ENCODE assay signal across 24 cellular contexts in the genomic region with DNA sequence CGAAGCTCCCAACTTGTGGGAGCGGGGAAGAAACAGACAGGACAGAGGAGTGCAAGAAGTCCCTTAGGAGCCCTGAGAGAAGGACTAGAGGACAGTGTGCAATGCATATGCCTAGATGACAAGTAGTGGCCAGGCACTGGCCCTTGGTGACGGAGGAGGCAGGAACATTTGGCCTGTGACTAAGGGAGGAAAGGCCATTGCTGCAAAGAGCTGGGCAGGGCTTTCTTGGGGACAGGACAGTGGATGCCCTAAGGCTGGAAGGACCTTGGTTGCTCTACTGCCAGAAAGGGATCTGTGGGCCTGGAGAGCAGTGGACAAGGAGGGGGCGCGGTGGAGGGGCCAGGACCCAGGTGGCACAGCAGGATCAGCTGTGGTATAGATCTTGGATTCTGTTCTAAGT.
DNase-seq lines count a peak whose midpoint lies in the region; ATAC-seq and TF ChIP-seq lines count a peak whose summit lies in the region.
"Had no signal": no experiment of that assay in that cellular context is flagged by ENCODE, and none has a peak within 500 bp of the region (broad histone marks: within the 10 kb centered on the region; RNA-seq: fewer than 3 reads in every experiment).

No MANE protein-coding gene starts in this region.

- dilution Hi-C loops in mammary epithelial cell (cut with HindIII; ENCODE audit: low sequenced_read_pairs) = no loop called here

- no TSS peak for BruUV-seq in mammary epithelial cell (replicated peaks; lab: Mats Ljungman, UMichigan)

- DNase-seq in activated CD4-positive, alpha-beta T cell treated with anti-CD3 and anti-CD28 coated beads, Interleukin-2, amount 10 ng/mL, durations not matched to agents 24 days and 14 days = peak; percentile 47
- no peak for DNase-seq in activated CD4-positive, alpha-beta T cell treated with anti-CD3 and anti-CD28 coated beads, Interleukin-2, amount 50 U/mL, for 48 hours
- DNase-seq in mammary epithelial cell (no peak), left lobe of liver (ENCODE audit: low spot score) (no peak), type B pancreatic cell (ENCODE audit: extremely low spot score, unreplicated experiment) (no peak), aorta (no peak)
- DNase-seq in activated naive CD4-positive, alpha-beta T cell (lab: John Stamatoyannopoulos, UW) = no peak
- DNase-seq in activated naive CD8-positive, alpha-beta T cell treated with anti-CD3 and anti-CD28 coated beads, Interleukin-2, amount 50 U/mL, for 24 hours = no peak
- DNase-seq: 8988T; activated B cell treated with CpG ODN at 0.5 μM for 24 hours; activated CD8-positive, alpha-beta T cell treated with anti-CD3 and anti-CD28 coated beads for 36 hours; COR-L47; effector CD4-positive, alpha-beta T cell; glutamatergic neuron; left ventricle myocardium inferior; NCI-H748 treated with DMSO at 0.1 percent for 48 hours; stimulated activated CD8-positive, alpha-beta memory T cell treated with anti-CD3 and anti-CD28 coated beads, Interleukin-4, amount 100 ng/mL, for 48 hours; T-helper 2 cell; uterus had no signal

- H3K9ac ChIP-seq in mammary epithelial cell (ENCODE audit: insufficient read depth, low read length) = peak overlapping the region; percentile 27

- H2AFZ ChIP-seq in mammary epithelial cell (ENCODE audit: low read depth, low read length) = peak overlapping the region; percentile 86

- H3K27ac ChIP-seq in mammary epithelial cell (ENCODE audit: insufficient read depth, low read depth, low read length) (peak overlapping the region; percentile 94), aorta (ENCODE audit: low read depth in 1 of 2, low read length in 2 of 2) (no peak overlapping the region)
- H3K27ac ChIP-seq: left ventricle myocardium inferior, right atrium auricular region, SJSA1, uterus had no signal

- peaks cover 5% of the 10 kb centered on the region for H3K27me3 Mint-ChIP-seq in activated CD4-positive, alpha-beta T cell treated with anti-CD3 and anti-CD28 coated beads, Interleukin-2, amount 10 ng/mL, durations not matched to agents 24 days and 14 days
- peaks cover 4% of the 10 kb centered on the region for H3K27me3 Mint-ChIP-seq in type B pancreatic cell
- peaks cover 20% of the 10 kb centered on the region for H3K27me3 Mint-ChIP-seq in activated naive CD8-positive, alpha-beta T cell treated with anti-CD3 and anti-CD28 coated beads, Interleukin-2, amount 50 U/mL, for 24 hours

- no peak overlapping the region for H3K4me3 Mint-ChIP-seq in activated CD4-positive, alpha-beta T cell treated with anti-CD3 and anti-CD28 coated beads, Interleukin-2, amount 10 ng/mL, durations not matched to agents 24 days and 14 days
- no peak overlapping the region for H3K4me3 Mint-ChIP-seq in type B pancreatic cell
- H3K4me3 Mint-ChIP-seq in activated naive CD8-positive, alpha-beta T cell treated with anti-CD3 and anti-CD28 coated beads, Interleukin-2, amount 50 U/mL, for 24 hours = no peak overlapping the region
- H3K4me3 Mint-ChIP-seq: activated B cell treated with CpG ODN at 0.5 μM for 24 hours; activated CD8-positive, alpha-beta T cell treated with anti-CD3 and anti-CD28 coated beads for 36 hours; central memory CD8-positive, alpha-beta T cell; IgD-negative memory B cell had no signal

- in situ Hi-C loops in mammary epithelial cell (cut with MboI; ENCODE audit: low sequenced_read_pairs in 2 of 2) = no loop called here

- no peak overlapping the region for H3K27ac Mint-ChIP-seq in activated CD4-positive, alpha-beta T cell treated with anti-CD3 and anti-CD28 coated beads, Interleukin-2, amount 10 ng/mL, durations not matched to agents 24 days and 14 days
- peak overlapping the region; percentile 56 for H3K27ac Mint-ChIP-seq in type B pancreatic cell
- no peak overlapping the region for H3K27ac Mint-ChIP-seq in activated naive CD8-positive, alpha-beta T cell treated with anti-CD3 and anti-CD28 coated beads, Interleukin-2, amount 50 U/mL, for 24 hours
- H3K27ac Mint-ChIP-seq: activated B cell treated with CpG ODN at 0.5 μM for 24 hours; activated CD8-positive, alpha-beta T cell treated with anti-CD3 and anti-CD28 coated beads for 36 hours; IgD-negative memory B cell had no signal

- WGBS in mammary epithelial cell (ENCODE audit: low coverage, missing lambda C conversion rate) = 48% methylated on average over 5 of the region's 5 CpGs
- 56 to 58% methylated on average over 5 of the region's 5 CpGs for WGBS in aorta, 2 donors

- intact Hi-C loops in activated CD4-positive, alpha-beta T cell treated with anti-CD3 and anti-CD28 coated beads, Interleukin-2, amount 10 ng/mL, durations not matched to agents 24 days and 14 days (cut with micrococcal nuclease) = no loop called here
- intact Hi-C loops in mammary epithelial cell (cut with micrococcal nuclease) = loop anchor here (5.0 to 10.0 kb wide), 2 partner anchors 136 to 208 kb away; no protein-coding TSS in a partner anchor
- intact Hi-C loops in aorta (cut with DNase I) = no loop called here

- no peaks in the 10 kb centered on the region for H4K20me1 ChIP-seq in mammary epithelial cell (ENCODE audit: insufficient read depth, low read length)

- ATAC-seq in left lobe of liver (peak; percentile 48), aorta (ENCODE audit: low FRiP score) (no peak)
- ATAC-seq in activated naive CD8-positive, alpha-beta T cell treated with anti-CD3 and anti-CD28 coated beads, Interleukin-2, amount 50 U/mL, for 24 hours = no peak
- ATAC-seq: activated CD8-positive, alpha-beta T cell treated with anti-CD3 and anti-CD28 coated beads for 36 hours had no signal

- CTCF ChIA-PET in mammary epithelial cell (lab: Charles Lee; ENCODE audit: low non-redundant PET) = no interaction called here

- H3K36me3 ChIP-seq in mammary epithelial cell (ENCODE audit: insufficient read depth, low read length) = no peaks in the 10 kb centered on the region
- H3K36me3 ChIP-seq in aorta (ENCODE audit: control insufficient read depth in 1 of 2, insufficient read depth in 2 of 2, low read length in 1 of 2) = no peaks in the 10 kb centered on the region
- H3K36me3 ChIP-seq: BE2C, left ventricle myocardium inferior, right atrium auricular region, SJSA1, uterus had no signal

- H3K4me3 ChIP-seq in mammary epithelial cell (replicated peaks in 1 of 3; ENCODE audit: insufficient read depth in 1 of 3, low read depth in 2 of 3, low read length in 3 of 3) (no peak overlapping the region), aorta (ENCODE audit: low read length in 2 of 2) (no peak overlapping the region)
- H3K4me3 ChIP-seq: left ventricle myocardium inferior, right atrium auricular region, SJSA1, uterus had no signal

- peaks cover 9% of the 10 kb centered on the region for H3K9me3 ChIP-seq in mammary epithelial cell (replicated peaks; ENCODE audit: insufficient read depth, low read length)
- H3K9me3 ChIP-seq in aorta (ENCODE audit: control insufficient read depth, low read length) = peaks cover 8% of the 10 kb centered on the region
- H3K9me3 ChIP-seq: BE2C, uterus had no signal

- no peaks in the 10 kb centered on the region for H3K79me2 ChIP-seq in mammary epithelial cell (ENCODE audit: insufficient read depth, low read length)

- peak overlapping the region; percentile 79 for H3K4me2 ChIP-seq in mammary epithelial cell (ENCODE audit: insufficient read depth, low read depth, low read length)

- H3K4me1 Mint-ChIP-seq in activated CD4-positive, alpha-beta T cell treated with anti-CD3 and anti-CD28 coated beads, Interleukin-2, amount 10 ng/mL, durations not matched to agents 24 days and 14 days = no peaks in the 10 kb centered on the region
- peaks cover 13% of the 10 kb centered on the region for H3K4me1 Mint-ChIP-seq in type B pancreatic cell (ENCODE audit: unreplicated experiment)
- H3K4me1 Mint-ChIP-seq in activated naive CD8-positive, alpha-beta T cell treated with anti-CD3 and anti-CD28 coated beads, Interleukin-2, amount 50 U/mL, for 24 hours = no peaks in the 10 kb centered on the region
- H3K4me1 Mint-ChIP-seq: activated B cell treated with CpG ODN at 0.5 μM for 24 hours; central memory CD8-positive, alpha-beta T cell; IgD-negative memory B cell had no signal

- H3K36me3 Mint-ChIP-seq in activated CD4-positive, alpha-beta T cell treated with anti-CD3 and anti-CD28 coated beads, Interleukin-2, amount 10 ng/mL, durations not matched to agents 24 days and 14 days (ENCODE audit: low read depth) = no peaks in the 10 kb centered on the region
- peaks cover 3% of the 10 kb centered on the region for H3K36me3 Mint-ChIP-seq in type B pancreatic cell
- no peaks in the 10 kb centered on the region for H3K36me3 Mint-ChIP-seq in activated naive CD8-positive, alpha-beta T cell treated with anti-CD3 and anti-CD28 coated beads, Interleukin-2, amount 50 U/mL, for 24 hours (ENCODE audit: low read depth)
- H3K36me3 Mint-ChIP-seq: IgD-negative memory B cell had no signal

- no peaks in the 10 kb centered on the region for H3K27me3 ChIP-seq in mammary epithelial cell (ENCODE audit: insufficient read depth, low read length)
- no peaks in the 10 kb centered on the region for H3K27me3 ChIP-seq in aorta (ENCODE audit: control insufficient read depth in 1 of 2, insufficient read depth in 2 of 2, low read length in 1 of 2)
- H3K27me3 ChIP-seq: BE2C, right atrium auricular region, SJSA1, uterus had no signal

- H3K9me3 Mint-ChIP-seq in activated CD4-positive, alpha-beta T cell treated with anti-CD3 and anti-CD28 coated beads, Interleukin-2, amount 10 ng/mL, durations not matched to agents 24 days and 14 days = peaks cover 14% of the 10 kb centered on the region
- peaks cover 11% of the 10 kb centered on the region for H3K9me3 Mint-ChIP-seq in type B pancreatic cell
- H3K9me3 Mint-ChIP-seq in activated naive CD8-positive, alpha-beta T cell treated with anti-CD3 and anti-CD28 coated beads, Interleukin-2, amount 50 U/mL, for 24 hours = peaks cover 11% of the 10 kb centered on the region

- H3K4me1 ChIP-seq in mammary epithelial cell (ENCODE audit: insufficient read depth, low read length) = peaks cover 35% of the 10 kb centered on the region
- H3K4me1 ChIP-seq in aorta (ENCODE audit: control insufficient read depth in 1 of 2, insufficient read depth in 2 of 2, low read length in 2 of 2) = no peaks in the 10 kb centered on the region
- H3K4me1 ChIP-seq: left ventricle myocardium inferior, right atrium auricular region, uterus had no signal

- no peak for TF ChIP-seq CTCF in mammary epithelial cell (conservative IDR thresholded peaks at IDR 0.05 in 1 of 2, IDR thresholded peaks at IDR 0.05 in 1 of 2; ENCODE audit: extremely low read depth in 1 of 2, insufficient read depth in 1 of 2, low read depth in 1 of 2, low read length in 2 of 2)
- no peak for TF ChIP-seq CTCF in type B pancreatic cell (conservative IDR thresholded peaks at IDR 0.05)
